8 cellular contexts compared by ENCODE assay signal in the genomic region with DNA sequence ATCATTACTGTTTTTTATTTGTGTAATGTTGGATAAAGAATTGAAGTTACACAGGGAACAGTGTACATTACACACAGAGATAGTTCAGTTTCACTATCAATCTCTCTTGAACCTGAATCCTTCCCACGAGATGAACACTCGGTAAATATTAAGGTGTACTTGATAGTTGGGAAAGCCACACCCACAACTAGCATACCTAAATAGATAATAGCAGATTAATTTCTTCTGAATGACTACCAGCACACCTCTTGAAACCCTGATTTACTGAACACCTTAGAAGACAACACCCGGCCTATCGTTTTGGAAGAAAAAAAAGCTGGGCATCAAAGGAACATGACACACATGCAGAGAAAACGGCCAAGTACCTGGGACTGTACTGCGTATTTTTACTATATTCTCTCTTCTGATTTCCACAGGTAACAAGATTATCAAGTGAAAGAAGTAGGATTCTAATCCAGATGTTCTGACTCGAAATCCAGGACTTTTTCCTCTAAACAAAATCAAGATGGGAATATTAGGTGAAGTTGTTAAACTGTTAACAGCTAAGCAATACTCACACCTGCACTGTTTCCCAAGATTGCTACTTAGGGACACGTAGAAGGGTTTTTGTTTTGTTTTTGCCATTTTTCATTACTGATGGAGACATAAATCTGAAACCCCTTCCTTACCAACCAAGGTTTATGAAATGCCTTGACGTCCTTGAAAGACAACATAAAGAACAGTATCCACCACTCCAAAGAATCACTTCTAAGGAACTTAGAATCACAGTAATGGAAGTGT. TPM values are rescaled to one million over a fixed set of nuclear protein-coding genes. Genes with fewer than 3 reads are reported as not detected.
A peak's percentile ranks its signal among the peaks of the same experiment; 100 is the strongest.
DNase-seq lines count a peak whose midpoint lies in the region; ATAC-seq and TF ChIP-seq lines count a peak whose summit lies in the region.

No MANE protein-coding gene starts in this region.

- TF ChIP-seq POLR2A in NB4 (IDR thresholded peaks at IDR 0.05; ENCODE audit: extremely low read depth, insufficient read length) = no peak

- H3K27ac Mint-ChIP-seq in CD4-positive, CD25-positive, alpha-beta regulatory T cell = peak overlapping the region; percentile 99
- H3K27ac Mint-ChIP-seq in naive B cell = peak overlapping the region; percentile 94 to 99 (median 98)

- POLR2A ChIA-PET in HEK293T (lab: Yijun Ruan, JAX) = no interaction called here

- peak in 1 of 3 donors; percentile 38 for DNase-seq in CD4-positive, CD25-positive, alpha-beta regulatory T cell
- DNase-seq in NB4 (ENCODE audit: low read depth) (peak; percentile 8), coronary artery (ENCODE audit: low spot score) (no peak), naive B cell (no peak), NOMO-1 treated with dmso at 0.1 percent for 144 hours (lab: John Stamatoyannopoulos, UW; ENCODE audit: unreplicated experiment) (no peak), kidney glomerular epithelial cell (lab: John Stamatoyannopoulos, UW) (no peak), HEK293T (ENCODE audit: extremely low spot score) (no peak), posterior cingulate gyrus (no peak)

- TF ChIP-seq CTCF in NB4 (IDR thresholded peaks at IDR 0.05; ENCODE audit: low read depth, low read length) (no peak), coronary artery (IDR thresholded peaks at IDR 0.05) (no peak)

- CTCF ChIA-PET in HEK293T (lab: Yijun Ruan, JAX) = interaction anchor here (0.5 kb wide), 1 partner anchor 543 kb away, joined by 3 read pairs; no protein-coding TSS in a partner anchor

- peaks cover 17% of the 10 kb centered on the region for H3K36me3 Mint-ChIP-seq in CD4-positive, CD25-positive, alpha-beta regulatory T cell
- H3K36me3 Mint-ChIP-seq in naive B cell = peaks cover 6 to 7% of the 10 kb centered on the region in 2 donors

- peak overlapping the region; percentile 93 to 99 (median 98) for H3K4me3 Mint-ChIP-seq in CD4-positive, CD25-positive, alpha-beta regulatory T cell
- peak overlapping the region; percentile 95 to 100 (median 99) for H3K4me3 Mint-ChIP-seq in naive B cell

- H3K4me3 ChIP-seq in CD4-positive, CD25-positive, alpha-beta regulatory T cell (ENCODE audit: low read depth, low read length) = peak overlapping the region; percentile 98
- H3K4me3 ChIP-seq in NB4 (ENCODE audit: low read depth, low read length) (peak overlapping the region; percentile 84), coronary artery (peak overlapping the region; percentile 93)

- H3K27ac ChIP-seq in CD4-positive, CD25-positive, alpha-beta regulatory T cell (ENCODE audit: insufficient read depth, low read length, poor library complexity, severe bottlenecking) = peak overlapping the region; percentile 81
- peak overlapping the region; percentile 89 to 92 for H3K27ac ChIP-seq in coronary artery

- H3K27me3 ChIP-seq in CD4-positive, CD25-positive, alpha-beta regulatory T cell (ENCODE audit: control insufficient read depth, insufficient read depth, low read length) = peaks cover 1% of the 10 kb centered on the region

- peaks cover 37 to 72% (median 46%) of the 10 kb centered on the region in 4 donors for H3K4me1 Mint-ChIP-seq in CD4-positive, CD25-positive, alpha-beta regulatory T cell
- peaks cover 29 to 32% (median 30%) of the 10 kb centered on the region in 3 donors for H3K4me1 Mint-ChIP-seq in naive B cell

- peaks cover 8% of the 10 kb centered on the region for H3K36me3 ChIP-seq in CD4-positive, CD25-positive, alpha-beta regulatory T cell (ENCODE audit: control insufficient read depth, insufficient read depth, low read length)

- H3K9me3 Mint-ChIP-seq in CD4-positive, CD25-positive, alpha-beta regulatory T cell = peaks cover 0 to 7% (median 2%) of the 10 kb centered on the region in 7 donors
- H3K9me3 Mint-ChIP-seq in naive B cell = peaks cover 0 to 7% (median 4%) of the 10 kb centered on the region in 7 donors

- peaks cover 0 to 5% of the 10 kb centered on the region in 2 experiments for H3K9me3 ChIP-seq in CD4-positive, CD25-positive, alpha-beta regulatory T cell (ENCODE audit: control insufficient read depth in 2 of 2, low read length in 2 of 2)

- no peak for ATAC-seq in CD4-positive, CD25-positive, alpha-beta regulatory T cell (ENCODE audit: low read depth in 2 of 2)
- ATAC-seq in naive B cell (ENCODE audit: low read depth in 2 of 2) = no peak

- peaks cover 17% of the 10 kb centered on the region for H3K27me3 Mint-ChIP-seq in CD4-positive, CD25-positive, alpha-beta regulatory T cell
- H3K27me3 Mint-ChIP-seq in naive B cell = no peaks in the 10 kb centered on the region

- H3K4me1 ChIP-seq in CD4-positive, CD25-positive, alpha-beta regulatory T cell (ENCODE audit: control insufficient read depth, insufficient read depth, low read length, poor library complexity, severe bottlenecking) = peaks cover 30% of the 10 kb centered on the region

- intact Hi-C loops in posterior cingulate gyrus (cut with DNase I) = loop anchor here (5.0 kb wide), 1 partner anchor 321 kb away; a partner anchor contains a TSS

TF ChIP-seq in HEK293T, 16 proteins besides CTCF, POLR2A, EP300 and RAD21:
- TF ChIP-seq TARDBP (IDR thresholded peaks at IDR 0.05) (no peak), FOXK2 (IDR thresholded peaks at IDR 0.05) (no peak), L3MBTL2 (conservative IDR thresholded peaks at IDR 0.05) (no peak), CTBP1 (IDR thresholded peaks at IDR 0.05; ENCODE audit: borderline replicate concordance) (no peak), SUZ12 (IDR thresholded peaks at IDR 0.05) (no peak), ELF4 (IDR thresholded peaks at IDR 0.05) (no peak), FOXA1 (IDR thresholded peaks at IDR 0.05) (no peak), SP1 (IDR thresholded peaks at IDR 0.05) (no peak), HDGF (IDR thresholded peaks at IDR 0.05; ENCODE audit: borderline replicate concordance) (no peak), FOXM1 (IDR thresholded peaks at IDR 0.05; ENCODE audit: borderline replicate concordance) (no peak), BHLHE40 (IDR thresholded peaks at IDR 0.05; ENCODE audit: borderline replicate concordance) (no peak), NFRKB (IDR thresholded peaks at IDR 0.05) (no peak), LEF1 (IDR thresholded peaks at IDR 0.05; ENCODE audit: borderline replicate concordance) (no peak), ZNF384 (IDR thresholded peaks at IDR 0.05) (no peak), ARNT (IDR thresholded peaks at IDR 0.05) (no peak)
- TF ChIP-seq, protein P1, sequence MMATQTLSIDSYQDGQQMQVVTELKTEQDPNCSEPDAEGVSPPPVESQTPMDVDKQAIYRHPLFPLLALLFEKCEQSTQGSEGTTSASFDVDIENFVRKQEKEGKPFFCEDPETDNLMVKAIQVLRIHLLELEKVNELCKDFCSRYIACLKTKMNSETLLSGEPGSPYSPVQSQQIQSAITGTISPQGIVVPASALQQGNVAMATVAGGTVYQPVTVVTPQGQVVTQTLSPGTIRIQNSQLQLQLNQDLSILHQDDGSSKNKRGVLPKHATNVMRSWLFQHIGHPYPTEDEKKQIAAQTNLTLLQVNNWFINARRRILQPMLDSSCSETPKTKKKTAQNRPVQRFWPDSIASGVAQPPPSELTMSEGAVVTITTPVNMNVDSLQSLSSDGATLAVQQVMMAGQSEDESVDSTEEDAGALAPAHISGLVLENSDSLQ (IDR thresholded peaks at IDR 0.05) = no peak

RNA-seq across cellular contexts. Expression of a gene that starts 1.0 kb away (rescaled TPM):
- 60.1 TPM for total RNA-seq in CD4-positive, CD25-positive, alpha-beta regulatory T cell
- 10 to 100 TPM; 17.3 to 27.1 (median 22.6) TPM for polyA plus RNA-seq in CD4-positive, CD25-positive, alpha-beta regulatory T cell
- polyA plus RNA-seq in naive B cell (ENCODE audit: low read depth in 6 of 6) = 10 to 100 TPM; 18.1 to 27.5 (median 21.2) TPM

RNA-seq across cellular contexts. Expression of a gene that starts 6.2 kb away (rescaled TPM):
- total RNA-seq in CD4-positive, CD25-positive, alpha-beta regulatory T cell = not detected
- under 1 TPM in 3 of 4 donors, not detected in 1; 0.14 to 0.32 (median 0.25) TPM for polyA plus RNA-seq in CD4-positive, CD25-positive, alpha-beta regulatory T cell
- under 1 TPM in 1 of 6 donors, not detected in 5; 0.75 TPM for polyA plus RNA-seq in naive B cell (ENCODE audit: low read depth in 6 of 6)
